In genomic region chr16:8957061-8957392, GRCh38 we compare ENCODE assay signal across 19 cellular contexts. TPM values are rescaled to one million over a fixed set of nuclear protein-coding genes. Genes with fewer than 3 reads are reported as not detected.
A peak's percentile ranks its signal among the peaks of the same experiment; 100 is the strongest.
DNase-seq lines count a peak whose midpoint lies in the region; ATAC-seq and TF ChIP-seq lines count a peak whose summit lies in the region.
"Had no signal": no experiment of that assay in that cellular context is flagged by ENCODE, and none has a peak within 500 bp of the region (broad histone marks: within the 10 kb centered on the region; RNA-seq: fewer than 3 reads in every experiment).

No MANE protein-coding gene starts in this region.

- peak overlapping the region; percentile 56 for H3K27ac Mint-ChIP-seq in CD4-positive, alpha-beta T cell
- H3K27ac Mint-ChIP-seq in H9 = peak overlapping the region in 2 of 3 experiments; percentile 28 to 90; a peak in 2 of 7 replicates
- H3K27ac Mint-ChIP-seq in activated CD8-positive, alpha-beta T cell treated with anti-CD3 and anti-CD28 coated beads for 36 hours = peak overlapping the region; percentile 48
- H3K27ac Mint-ChIP-seq: WTC11 had no signal

- no peak overlapping the region for H2BK120ac ChIP-seq in H9 (ENCODE audit: low read depth, low read length, poor library complexity, severe bottlenecking)
- H2BK120ac ChIP-seq in trophoblast cell (ENCODE audit: insufficient read depth, low read length, poor library complexity) = no peak overlapping the region

- H3K36me3 ChIP-seq in trophoblast cell (ENCODE audit: control insufficient read depth in 1 of 2, insufficient read depth in 2 of 2, low read length in 2 of 2) = no peaks in the 10 kb centered on the region
- H3K36me3 ChIP-seq: esophagus squamous epithelium had no signal

- H4K20me1 ChIP-seq in H9 (ENCODE audit: control insufficient read depth, insufficient read depth, insufficient read length) = no peaks in the 10 kb centered on the region

- TF ChIP-seq CTCF in CD4-positive, alpha-beta T cell (IDR thresholded peaks at IDR 0.05) = no peak
- no peak for TF ChIP-seq CTCF in H9 (conservative IDR thresholded peaks at IDR 0.05)
- TF ChIP-seq CTCF in activated CD8-positive, alpha-beta T cell treated with anti-CD3 and anti-CD28 coated beads for 36 hours (IDR thresholded peaks at IDR 0.05) = no peak

- peaks cover 89% of the 10 kb centered on the region for H3K4me1 Mint-ChIP-seq in CD4-positive, alpha-beta T cell (ENCODE audit: low read depth)
- H3K4me1 Mint-ChIP-seq in H9 = peaks cover 75 to 83% of the 10 kb centered on the region in 2 experiments
- H3K4me1 Mint-ChIP-seq in activated CD8-positive, alpha-beta T cell treated with anti-CD3 and anti-CD28 coated beads for 36 hours (ENCODE audit: low read depth) = peaks cover 85% of the 10 kb centered on the region

- no peak overlapping the region for H3K27ac ChIP-seq in CD4-positive, alpha-beta T cell (ENCODE audit: low read depth, low read length)
- no peak overlapping the region for H3K27ac ChIP-seq in H9 (ENCODE audit: insufficient read length, low read depth, low read length)
- H3K27ac ChIP-seq in trophoblast cell (ENCODE audit: low read depth, low read length) = no peak overlapping the region
- H3K27ac ChIP-seq: coronary artery, esophagus squamous epithelium, SK-N-MC had no signal

- POLR2A ChIA-PET in CD4-positive, alpha-beta T cell (lab: Charles Lee) = interaction anchor here (0.6 kb wide), 1 partner anchor 16 kb away, joined by 3 read pairs; no protein-coding TSS in a partner anchor
- POLR2A ChIA-PET in activated CD8-positive, alpha-beta T cell treated with anti-CD3 and anti-CD28 coated beads for 36 hours (lab: Charles Lee) = interaction anchor here (1.4 kb wide), 1 partner anchor 9 kb away, joined by 4 read pairs; no protein-coding TSS in a partner anchor

- H3K4me2 ChIP-seq in H9 (ENCODE audit: insufficient read depth, insufficient read length, low read length) = no peak overlapping the region
- H3K4me2 ChIP-seq in trophoblast cell (ENCODE audit: low read length) = no peak overlapping the region

- CTCF ChIA-PET in CD4-positive, alpha-beta T cell (lab: Charles Lee) = no interaction called here
- CTCF ChIA-PET in activated CD8-positive, alpha-beta T cell treated with anti-CD3 and anti-CD28 coated beads for 36 hours (lab: Charles Lee) = interaction anchor here (1.9 kb wide), 1 partner anchor 21 kb away, joined by 6 read pairs; no protein-coding TSS in a partner anchor

- H3K4ac ChIP-seq in H9 (ENCODE audit: low read depth, low read length) (no peak overlapping the region), trophoblast cell (ENCODE audit: low read depth, low read length) (peak overlapping the region; percentile 98)

- H3K27me3 ChIP-seq in CD4-positive, alpha-beta T cell (ENCODE audit: control insufficient read depth, insufficient read depth, low read length) = no peaks in the 10 kb centered on the region
- H3K27me3 ChIP-seq in H9 (ENCODE audit: insufficient read depth, low read length) (no peaks in the 10 kb centered on the region), trophoblast cell (ENCODE audit: insufficient read depth, low read length) (no peaks in the 10 kb centered on the region)
- H3K27me3 ChIP-seq: esophagus squamous epithelium had no signal

- no peak overlapping the region for H4K12ac ChIP-seq in trophoblast cell (ENCODE audit: low read depth, low read length)

- peak overlapping the region; percentile 49 for H3K4me3 Mint-ChIP-seq in CD4-positive, alpha-beta T cell
- peak overlapping the region in 1 of 2 experiments; percentile 2; a peak in 1 of 5 replicates for H3K4me3 Mint-ChIP-seq in H9
- H3K4me3 Mint-ChIP-seq in activated CD8-positive, alpha-beta T cell treated with anti-CD3 and anti-CD28 coated beads for 36 hours = no peak overlapping the region
- H3K4me3 Mint-ChIP-seq: WTC11 had no signal

- H4K5ac ChIP-seq in H9 (ENCODE audit: insufficient read length, low read depth, low read length) = no peak overlapping the region

- H4K8ac ChIP-seq in H9 (replicated peaks; ENCODE audit: insufficient read length, low read depth, low read length) (no peak overlapping the region), trophoblast cell (ENCODE audit: low read depth, low read length) (no peak overlapping the region)

- peaks cover 87% of the 10 kb centered on the region for H3K79me2 ChIP-seq in H9 (ENCODE audit: insufficient read depth, low read length)
- H3K79me2 ChIP-seq in trophoblast cell (ENCODE audit: control insufficient read depth, insufficient read depth, low read length, poor library complexity) = peaks cover 38% of the 10 kb centered on the region

- no peak overlapping the region for H2BK15ac ChIP-seq in H9 (ENCODE audit: low read depth, low read length)

- H3K79me1 ChIP-seq in H9 (ENCODE audit: insufficient read depth, low read depth, low read length, poor library complexity, severe bottlenecking) (peaks cover 9% of the 10 kb centered on the region), trophoblast cell (ENCODE audit: low read length) (no peaks in the 10 kb centered on the region)

- H2AK5ac ChIP-seq in H9 (ENCODE audit: insufficient read length, low read length) (no peak overlapping the region), trophoblast cell (ENCODE audit: low read length) (no peak overlapping the region)

- no peak for DNase-seq in CD4-positive, alpha-beta T cell
- no peak for DNase-seq in H9
- DNase-seq in activated CD8-positive, alpha-beta T cell treated with anti-CD3 and anti-CD28 coated beads for 36 hours = no peak
- DNase-seq in trophoblast cell = no peak
- DNase-seq in DMS79 (lab: John Stamatoyannopoulos, UW) = no peak
- no peak for DNase-seq in inferior parietal cortex (ENCODE audit: extremely low spot score)
- DNase-seq: activated T-cell treated with anti-CD3 and anti-CD28 coated beads, Interleukin-2, amount 50 U/mL, for 48 hours; esophagus squamous epithelium; GF-D8; H7; hippocampal formation; KBM-7; NCI-H187 treated with DMSO at 0.1 percent for 48 hours; stimulated activated naive CD4-positive, alpha-beta T cell treated with Interleukin-2 at 50 U/mL for 16 hours had no signal

- no peaks in the 10 kb centered on the region for H3K27me3 Mint-ChIP-seq in CD4-positive, alpha-beta T cell
- peaks cover 1% of the 10 kb centered on the region; the same call in 1 of the 2 replicates for H3K27me3 Mint-ChIP-seq in H9 (ENCODE audit: low read depth)
- H3K27me3 Mint-ChIP-seq in activated CD8-positive, alpha-beta T cell treated with anti-CD3 and anti-CD28 coated beads for 36 hours = no peaks in the 10 kb centered on the region

- H3K9me3 ChIP-seq in CD4-positive, alpha-beta T cell (ENCODE audit: control insufficient read depth, low read length) = no peaks in the 10 kb centered on the region
- H3K9me3 ChIP-seq in H9 (ENCODE audit: control insufficient read depth, low read depth, low read length) = no peaks in the 10 kb centered on the region
- H3K9me3 ChIP-seq in trophoblast cell (ENCODE audit: insufficient read depth, low read depth, low read length) = no peaks in the 10 kb centered on the region
- H3K9me3 ChIP-seq: esophagus squamous epithelium had no signal

- no peak overlapping the region for H2BK20ac ChIP-seq in H9 (ENCODE audit: low read depth, low read length, poor library complexity, severe bottlenecking)

- no peak overlapping the region for H2AFZ ChIP-seq in H9 (ENCODE audit: low read length)
- no peak overlapping the region for H2AFZ ChIP-seq in trophoblast cell (ENCODE audit: insufficient read depth, low read length, poor library complexity)

- H3K23me2 ChIP-seq in H9 (ENCODE audit: insufficient read length, low read depth, low read length, poor library complexity, severe bottlenecking) = peaks cover 5% of the 10 kb centered on the region

- no peak overlapping the region for H3K56ac ChIP-seq in H9 (ENCODE audit: insufficient read length, low read depth, low read length)

- H3K4me3 ChIP-seq in trophoblast cell (ENCODE audit: low read depth, low read length) = no peak overlapping the region
- H3K4me3 ChIP-seq: esophagus squamous epithelium, SK-N-MC had no signal

- H4K91ac ChIP-seq in H9 (ENCODE audit: insufficient read length, low read depth, low read length) (no peak overlapping the region), trophoblast cell (ENCODE audit: low read depth, low read length) (no peak overlapping the region)

- H2BK12ac ChIP-seq in H9 (ENCODE audit: insufficient read length, low read depth, low read length) (no peak overlapping the region), trophoblast cell (ENCODE audit: low read length) (no peak overlapping the region)

- H2BK5ac ChIP-seq in H9 (ENCODE audit: insufficient read length, low read length) (no peak overlapping the region), trophoblast cell (ENCODE audit: low read depth, low read length, poor library complexity) (no peak overlapping the region)

- H3K9ac ChIP-seq in H9 (ENCODE audit: extremely low read depth, insufficient read length, low read length) = no peak overlapping the region
- no peak overlapping the region for H3K9ac ChIP-seq in trophoblast cell (ENCODE audit: low read length)

- no peak overlapping the region for H3K14ac ChIP-seq in H9 (ENCODE audit: insufficient read depth, low read length)
- no peak overlapping the region for H3K14ac ChIP-seq in trophoblast cell (ENCODE audit: low read length)

- no peak overlapping the region for H3T11ph ChIP-seq in H9 (ENCODE audit: low read length)

- intact Hi-C loops in CD4-positive, alpha-beta T cell (cut with DNase I, micrococcal nuclease) = no loop called here
- intact Hi-C loops in activated CD8-positive, alpha-beta T cell treated with anti-CD3 and anti-CD28 coated beads for 36 hours (cut with micrococcal nuclease) = no loop called here

- H3K23ac ChIP-seq in H9 (ENCODE audit: insufficient read length, low read depth, low read length) (no peak overlapping the region), trophoblast cell (ENCODE audit: low read length) (no peak overlapping the region)

- H3K4me1 ChIP-seq in H9 (ENCODE audit: insufficient read depth, low read length) = peaks cover 26% of the 10 kb centered on the region; the same call in 1 of the 2 replicates
- peaks cover 9 to 20% of the 10 kb centered on the region in 2 experiments for H3K4me1 ChIP-seq in trophoblast cell (ENCODE audit: control insufficient read depth in 1 of 2, insufficient read depth in 2 of 2, low read length in 2 of 2)

- no peak overlapping the region for H3K18ac ChIP-seq in H9 (ENCODE audit: insufficient read length, low read depth, low read length)
- no peak overlapping the region for H3K18ac ChIP-seq in trophoblast cell (ENCODE audit: low read length)

- H3K9me3 Mint-ChIP-seq in CD4-positive, alpha-beta T cell = no peaks in the 10 kb centered on the region
- H3K9me3 Mint-ChIP-seq in H9 = no peaks in the 10 kb centered on the region; a peak in 1 of 5 replicates
- no peaks in the 10 kb centered on the region for H3K9me3 Mint-ChIP-seq in activated CD8-positive, alpha-beta T cell treated with anti-CD3 and anti-CD28 coated beads for 36 hours
- H3K9me3 Mint-ChIP-seq: WTC11 had no signal

- no peak for ATAC-seq in CD4-positive, alpha-beta T cell (ENCODE audit: poor library complexity)
- ATAC-seq in activated CD8-positive, alpha-beta T cell treated with anti-CD3 and anti-CD28 coated beads for 36 hours = no peak
- ATAC-seq in GM21786 (IDR thresholded peaks at IDR 0.05; ENCODE audit: unreplicated experiment) (no peak), GM21576 (IDR thresholded peaks at IDR 0.05; ENCODE audit: unreplicated experiment) (no peak)
- ATAC-seq: WTC11 had no signal

- no CpG with 5 or more reads among the region's 2 CpGs for WGBS in H9 (ENCODE audit: extremely low coverage, insufficient read length, low lambda C conversion rate)
- no CpG with 5 or more reads among the region's 2 CpGs for WGBS in trophoblast cell (ENCODE audit: extremely low coverage, insufficient coverage, insufficient read length)

- H3K36me3 Mint-ChIP-seq in CD4-positive, alpha-beta T cell (ENCODE audit: low read depth) = peaks cover 5% of the 10 kb centered on the region
- H3K36me3 Mint-ChIP-seq in H9 (ENCODE audit: insufficient read depth in 1 of 3, low read depth in 3 of 3) = peaks cover 0 to 5% (median 0%) of the 10 kb centered on the region in 3 experiments; a peak in 2 of 7 replicates
- peaks cover 17% of the 10 kb centered on the region for H3K36me3 Mint-ChIP-seq in activated CD8-positive, alpha-beta T cell treated with anti-CD3 and anti-CD28 coated beads for 36 hours (ENCODE audit: low read depth)

RNA-seq across cellular contexts. Expression of gene USP7, which starts 6.7 kb away (rescaled TPM):
- 100 to 1,000 TPM; 259 to 268 TPM for total RNA-seq in CD4-positive, alpha-beta T cell
- 182 and 192 TPM in 2 replicates for total RNA-seq in H9 (2021)
- 100 to 1,000 TPM; 155 to 163 TPM for total RNA-seq in activated CD8-positive, alpha-beta T cell treated with anti-CD3 and anti-CD28 coated beads for 36 hours
- 53.5 and 56.4 TPM in 2 replicates for polyA plus RNA-seq in trophoblast cell (2013)
